18 cellular contexts compared by ENCODE assay signal in genomic region chr1:245587435-245588105, GRCh38.
"Had no signal": no experiment of that assay in that cellular context is flagged by ENCODE, and none has a peak within 500 bp of the region (broad histone marks: within the 10 kb centered on the region; RNA-seq: fewer than 3 reads in every experiment).

No MANE protein-coding gene starts in this region.

- H3K36me3 ChIP-seq: gastroesophageal sphincter, heart right ventricle, tibial nerve had no signal

- H3K9me3 ChIP-seq: gastroesophageal sphincter, heart right ventricle, tibial nerve had no signal

- H3K4me1 Mint-ChIP-seq: activated B cell treated with CpG ODN at 0.5 μM for 24 hours; activated CD4-positive, alpha-beta memory T cell treated with anti-CD3 and anti-CD28 coated beads, Interleukin-2, amount 10 ng/mL, durations not matched to agents 7 days and 5 days; activated CD8-positive, alpha-beta memory T cell treated with anti-CD3 and anti-CD28 coated beads, Interleukin-2, amount 10 ng/mL, durations not matched to agents 7 days and 5 days; naive thymus-derived CD8-positive, alpha-beta T cell had no signal

- H3K9me3 Mint-ChIP-seq: activated B cell treated with CpG ODN at 0.5 μM for 24 hours; activated CD4-positive, alpha-beta memory T cell treated with anti-CD3 and anti-CD28 coated beads, Interleukin-2, amount 10 ng/mL, durations not matched to agents 7 days and 5 days had no signal

- H3K4me1 ChIP-seq: heart right ventricle, tibial nerve had no signal

- H3K27me3 ChIP-seq: gastroesophageal sphincter, tibial nerve had no signal

- H3K27ac Mint-ChIP-seq: activated B cell treated with CpG ODN at 0.5 μM for 24 hours; activated CD4-positive, alpha-beta memory T cell treated with anti-CD3 and anti-CD28 coated beads, Interleukin-2, amount 10 ng/mL, durations not matched to agents 7 days and 5 days; activated CD8-positive, alpha-beta memory T cell treated with anti-CD3 and anti-CD28 coated beads, Interleukin-2, amount 10 ng/mL, durations not matched to agents 7 days and 5 days; activated naive CD8-positive, alpha-beta T cell; naive thymus-derived CD8-positive, alpha-beta T cell had no signal

- H3K36me3 Mint-ChIP-seq: activated CD8-positive, alpha-beta memory T cell treated with anti-CD3 and anti-CD28 coated beads, Interleukin-2, amount 10 ng/mL, durations not matched to agents 7 days and 5 days; activated naive CD8-positive, alpha-beta T cell; naive thymus-derived CD8-positive, alpha-beta T cell had no signal

- H3K27me3 Mint-ChIP-seq: activated CD4-positive, alpha-beta memory T cell treated with anti-CD3 and anti-CD28 coated beads, Interleukin-2, amount 10 ng/mL, durations not matched to agents 7 days and 5 days; activated CD8-positive, alpha-beta memory T cell treated with anti-CD3 and anti-CD28 coated beads, Interleukin-2, amount 10 ng/mL, durations not matched to agents 7 days and 5 days; activated naive CD8-positive, alpha-beta T cell had no signal

- DNase-seq: activated B cell treated with CpG ODN at 0.5 μM for 24 hours; activated CD4-positive, alpha-beta memory T cell treated with anti-CD3 and anti-CD28 coated beads, Interleukin-2, amount 10 ng/mL, durations not matched to agents 7 days and 5 days; activated CD4-positive, alpha-beta T cell treated with anti-CD3 and anti-CD28 coated beads for 48 hours; activated CD8-positive, alpha-beta memory T cell treated with anti-CD3 and anti-CD28 coated beads, Interleukin-2, amount 10 ng/mL, durations not matched to agents 7 days and 5 days; amniotic stem cell; dorsolateral prefrontal cortex; heart right ventricle; mesenchymal stem cell; naive thymus-derived CD8-positive, alpha-beta T cell; stimulated activated CD4-positive, alpha-beta T cell treated with anti-CD3 and anti-CD28 coated beads, Interleukin-12 subunit alpha, Interleukin-12 subunit beta, amount 100 ng/mL, for 4 hours; stimulated activated CD4-positive, alpha-beta T cell treated with anti-CD3 and anti-CD28 coated beads, Interleukin-1b, Interleukin-23, amount 100 ng/mL, for 48 hours; stimulated activated CD8-positive, alpha-beta memory T cell treated with anti-CD3 and anti-CD28 coated beads, Interleukin-4, amount 100 ng/mL, for 48 hours; stimulated activated naive CD4-positive, alpha-beta T cell treated with Interleukin-2 at 50 U/mL for 16 hours; substantia nigra had no signal

- H3K27ac ChIP-seq: dorsolateral prefrontal cortex, epithelial cell of prostate, gastroesophageal sphincter, heart right ventricle, tibial nerve had no signal

- H3K4me3 Mint-ChIP-seq: activated B cell treated with CpG ODN at 0.5 μM for 24 hours; activated CD4-positive, alpha-beta memory T cell treated with anti-CD3 and anti-CD28 coated beads, Interleukin-2, amount 10 ng/mL, durations not matched to agents 7 days and 5 days; activated CD8-positive, alpha-beta memory T cell treated with anti-CD3 and anti-CD28 coated beads, Interleukin-2, amount 10 ng/mL, durations not matched to agents 7 days and 5 days; activated naive CD8-positive, alpha-beta T cell; naive thymus-derived CD8-positive, alpha-beta T cell had no signal

- H3K4me3 ChIP-seq: dorsolateral prefrontal cortex, gastroesophageal sphincter, heart right ventricle, tibial nerve had no signal
